ENCODE assay signal across 18 cellular contexts in the genomic region with DNA sequence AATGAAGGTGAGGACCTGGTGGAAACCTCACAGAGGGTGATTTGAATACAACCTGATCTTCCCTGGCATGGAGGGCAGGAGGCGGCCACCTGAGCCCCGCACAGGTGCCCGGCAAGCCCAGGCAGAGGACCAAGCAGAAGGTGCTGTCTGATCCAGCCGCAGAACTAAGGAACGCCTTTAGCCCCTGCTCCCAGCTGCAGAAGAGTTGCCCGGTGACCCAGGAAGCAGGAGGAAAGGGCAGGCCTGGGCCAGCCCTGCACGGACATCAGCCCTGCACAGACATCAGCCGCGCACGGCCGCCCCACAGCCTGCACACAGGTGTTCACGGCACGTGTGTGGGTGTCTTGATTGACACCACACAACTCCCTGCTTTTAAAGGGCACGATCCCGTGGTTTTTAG. TPM values are rescaled to one million over a fixed set of nuclear protein-coding genes. Genes with fewer than 3 reads are reported as not detected.
A peak's percentile ranks its signal among the peaks of the same experiment; 100 is the strongest.
DNase-seq lines count a peak whose midpoint lies in the region; ATAC-seq and TF ChIP-seq lines count a peak whose summit lies in the region.
"Had no signal": no experiment of that assay in that cellular context is flagged by ENCODE, and none has a peak within 500 bp of the region (broad histone marks: within the 10 kb centered on the region; RNA-seq: fewer than 3 reads in every experiment).

No MANE protein-coding gene starts in this region.

- no peaks in the 10 kb centered on the region for H3K27me3 Mint-ChIP-seq in activated CD4-positive, alpha-beta T cell treated with anti-CD3 and anti-CD28 coated beads, Interleukin-2, amount 10 ng/mL, durations not matched to agents 7 days and 5 days
- H3K27me3 Mint-ChIP-seq in CD4-positive, alpha-beta T cell = no peaks in the 10 kb centered on the region
- H3K27me3 Mint-ChIP-seq in naive thymus-derived CD8-positive, alpha-beta T cell = no peaks in the 10 kb centered on the region
- H3K27me3 Mint-ChIP-seq: stimulated activated memory B cell treated with anti-CD40 and anti-IgM and Interleukin-4, amounts not matched to agents 10 μg/mL and 1 μg/mL and 100 μg/mL, for 72 hours had no signal

- H3K27ac Mint-ChIP-seq in activated CD4-positive, alpha-beta T cell treated with anti-CD3 and anti-CD28 coated beads, Interleukin-2, amount 10 ng/mL, durations not matched to agents 7 days and 5 days = peak overlapping the region; percentile 9
- H3K27ac Mint-ChIP-seq in CD4-positive, alpha-beta T cell = peak overlapping the region; percentile 53
- peak overlapping the region in 8 of 10 donors; percentile 8 to 93 (median 74) for H3K27ac Mint-ChIP-seq in naive thymus-derived CD8-positive, alpha-beta T cell

- intact Hi-C loops in CD4-positive, alpha-beta T cell (cut with DNase I, micrococcal nuclease) = no loop called here
- intact Hi-C loops in body of pancreas (cut with DNase I) = no loop called here
- intact Hi-C loops in PC-3 (cut with micrococcal nuclease) = no loop called here

- H3K4me3 ChIP-seq in body of pancreas (no peak overlapping the region), PC-3 (ENCODE audit: low read length) (no peak overlapping the region)
- H3K4me3 ChIP-seq: BLaER1, GM12878, lung, tibial nerve had no signal

- DNase-seq in activated CD4-positive, alpha-beta T cell treated with anti-CD3 and anti-CD28 coated beads, Interleukin-2, amount 10 ng/mL, durations not matched to agents 7 days and 5 days = no peak
- DNase-seq in activated CD4-positive, alpha-beta T cell treated with anti-CD3 and anti-CD28 coated beads, Interleukin-2, amount 50 U/mL, for 4 hours = no peak
- DNase-seq in CD4-positive, alpha-beta T cell = no peak
- DNase-seq in body of pancreas (peak in 2 of 4 donors; percentile 8 to 48), PC-3 (no peak), NCI-H1694 (lab: John Stamatoyannopoulos, UW) (no peak), DMS153 (lab: John Stamatoyannopoulos, UW) (no peak)
- DNase-seq in naive thymus-derived CD8-positive, alpha-beta T cell = no peak
- DNase-seq: activated CD4-positive, alpha-beta T cell treated with anti-CD3 and anti-CD28 coated beads, Interleukin-2, amount 50 U/mL, for 48 hours; GF-D8; NCI-H2081 treated with DMSO at 0.1 percent for 48 hours; retina; stimulated activated CD4-positive, alpha-beta T cell treated with anti-CD3 and anti-CD28 coated beads, Interleukin-15, amount 100 ng/mL, for 24 hours had no signal

- peaks cover 48% of the 10 kb centered on the region for H3K9me3 Mint-ChIP-seq in activated CD4-positive, alpha-beta T cell treated with anti-CD3 and anti-CD28 coated beads, Interleukin-2, amount 10 ng/mL, durations not matched to agents 7 days and 5 days
- H3K9me3 Mint-ChIP-seq in CD4-positive, alpha-beta T cell = peaks cover 15% of the 10 kb centered on the region
- H3K9me3 Mint-ChIP-seq in naive thymus-derived CD8-positive, alpha-beta T cell = peaks cover 11 to 44% (median 27%) of the 10 kb centered on the region in 9 donors

- no peak overlapping the region for H3K4me2 ChIP-seq in PC-3 (ENCODE audit: low read length)
- H3K4me2 ChIP-seq: BLaER1 had no signal

- no peak for TF ChIP-seq CTCF in CD4-positive, alpha-beta T cell (IDR thresholded peaks at IDR 0.05)
- TF ChIP-seq CTCF in body of pancreas (IDR thresholded peaks at IDR 0.05) (no peak), PC-3 (conservative IDR thresholded peaks at IDR 0.05; ENCODE audit: low read depth, low read length) (no peak)

- no peak overlapping the region for H3K4me3 Mint-ChIP-seq in activated CD4-positive, alpha-beta T cell treated with anti-CD3 and anti-CD28 coated beads, Interleukin-2, amount 10 ng/mL, durations not matched to agents 7 days and 5 days
- H3K4me3 Mint-ChIP-seq in CD4-positive, alpha-beta T cell = no peak overlapping the region
- H3K4me3 Mint-ChIP-seq in naive thymus-derived CD8-positive, alpha-beta T cell = peak overlapping the region in 2 of 10 donors; percentile 4 to 34
- H3K4me3 Mint-ChIP-seq: stimulated activated memory B cell treated with anti-CD40 and anti-IgM and Interleukin-4, amounts not matched to agents 10 μg/mL and 1 μg/mL and 100 μg/mL, for 72 hours had no signal

- CTCF ChIA-PET in activated CD4-positive, alpha-beta T cell treated with anti-CD3 and anti-CD28 coated beads, Interleukin-2, amount 10 ng/mL, durations not matched to agents 7 days and 5 days (lab: Charles Lee) = interaction anchor here (0.8 kb wide), 1 partner anchor 20 kb away, joined by 3 read pairs; no protein-coding TSS in a partner anchor
- CTCF ChIA-PET in CD4-positive, alpha-beta T cell (lab: Charles Lee) = no interaction called here
- CTCF ChIA-PET in PC-3 (lab: Charles Lee) = no interaction called here

- no peak overlapping the region for H2AFZ ChIP-seq in PC-3 (ENCODE audit: low read length)

- H3K27me3 ChIP-seq in CD4-positive, alpha-beta T cell (ENCODE audit: control insufficient read depth, insufficient read depth, low read length) = no peaks in the 10 kb centered on the region
- no peaks in the 10 kb centered on the region for H3K27me3 ChIP-seq in body of pancreas
- H3K27me3 ChIP-seq in PC-3 (ENCODE audit: low read length) = no peaks in the 10 kb centered on the region
- H3K27me3 ChIP-seq: BLaER1, tibial nerve had no signal

- TF ChIP-seq POLR2A in body of pancreas (IDR thresholded peaks at IDR 0.05) = no peak

- POLR2A ChIA-PET in activated CD4-positive, alpha-beta T cell treated with anti-CD3 and anti-CD28 coated beads, Interleukin-2, amount 10 ng/mL, durations not matched to agents 7 days and 5 days (lab: Charles Lee) = no interaction called here
- POLR2A ChIA-PET in CD4-positive, alpha-beta T cell (lab: Charles Lee) = no interaction called here
- POLR2A ChIA-PET in naive thymus-derived CD8-positive, alpha-beta T cell (lab: Charles Lee) = no interaction called here
- POLR2A ChIA-PET in PC-3 (lab: Charles Lee; ENCODE audit: unreplicated experiment) = no interaction called here

- H3K27ac ChIP-seq in CD4-positive, alpha-beta T cell (ENCODE audit: low read depth, low read length) = no peak overlapping the region
- H3K27ac ChIP-seq in body of pancreas (peak overlapping the region in 3 of 4 donors; percentile 40 to 59 (median 48)), PC-3 (ENCODE audit: low read length) (no peak overlapping the region)
- H3K27ac ChIP-seq: BLaER1, tibial nerve had no signal

- no peaks in the 10 kb centered on the region for H3F3A ChIP-seq in PC-3 (ENCODE audit: low read length, unreplicated experiment)

- H3K4me1 ChIP-seq in body of pancreas (no peaks in the 10 kb centered on the region), PC-3 (ENCODE audit: insufficient read depth, low read length) (no peaks in the 10 kb centered on the region)
- H3K4me1 ChIP-seq: BLaER1, tibial nerve had no signal

- 45 to 83% methylated on average over 5 to 15 of the region's 15 CpGs for WGBS in body of pancreas, 2 donors

- BruUV-seq in PC-3 (replicated peaks; lab: Mats Ljungman, UMichigan) = no TSS peak

- H4K20me1 ChIP-seq in PC-3 (ENCODE audit: low read length) = no peaks in the 10 kb centered on the region

- peaks cover 55% of the 10 kb centered on the region for H3K36me3 Mint-ChIP-seq in activated CD4-positive, alpha-beta T cell treated with anti-CD3 and anti-CD28 coated beads, Interleukin-2, amount 10 ng/mL, durations not matched to agents 7 days and 5 days (ENCODE audit: low read depth)
- peaks cover 72% of the 10 kb centered on the region for H3K36me3 Mint-ChIP-seq in CD4-positive, alpha-beta T cell (ENCODE audit: low read depth)
- H3K36me3 Mint-ChIP-seq in naive thymus-derived CD8-positive, alpha-beta T cell = peaks cover 30 to 35% (median 35%) of the 10 kb centered on the region in 3 donors

- no peak overlapping the region for H3K9ac ChIP-seq in PC-3 (ENCODE audit: low read length)
- H3K9ac ChIP-seq: BLaER1 had no signal

- no peaks in the 10 kb centered on the region for H3K36me3 ChIP-seq in body of pancreas (replicated peaks in 1 of 2; ENCODE audit: insufficient read depth in 1 of 2, low read depth in 2 of 2)
- H3K36me3 ChIP-seq in PC-3 (ENCODE audit: low read depth, low read length) = no peaks in the 10 kb centered on the region

- H3K79me2 ChIP-seq in PC-3 (ENCODE audit: low read length) = no peaks in the 10 kb centered on the region

- H3K9me3 ChIP-seq in CD4-positive, alpha-beta T cell (ENCODE audit: control insufficient read depth, low read length) = peaks cover 28% of the 10 kb centered on the region
- H3K9me3 ChIP-seq in body of pancreas (peaks cover 0 to 3% (median 0%) of the 10 kb centered on the region in 3 donors), PC-3 (ENCODE audit: low read length) (no peaks in the 10 kb centered on the region)

- peaks cover 18% of the 10 kb centered on the region for H3K4me1 Mint-ChIP-seq in activated CD4-positive, alpha-beta T cell treated with anti-CD3 and anti-CD28 coated beads, Interleukin-2, amount 10 ng/mL, durations not matched to agents 7 days and 5 days
- peaks cover 46% of the 10 kb centered on the region for H3K4me1 Mint-ChIP-seq in CD4-positive, alpha-beta T cell (ENCODE audit: low read depth)
- peaks cover 27 to 62% (median 45%) of the 10 kb centered on the region in 4 donors for H3K4me1 Mint-ChIP-seq in naive thymus-derived CD8-positive, alpha-beta T cell

- H3K9me2 ChIP-seq in PC-3 (replicated peaks; ENCODE audit: low read length) = no peaks in the 10 kb centered on the region

- ATAC-seq in CD4-positive, alpha-beta T cell (ENCODE audit: poor library complexity) = peak; percentile 18
- peak; percentile 55 for ATAC-seq in body of pancreas
- no peak for ATAC-seq in naive thymus-derived CD8-positive, alpha-beta T cell
- ATAC-seq in PC-3 = no peak
- ATAC-seq: GM12878; stimulated activated memory B cell treated with anti-CD40 and anti-IgM and Interleukin-4, amounts not matched to agents 10 μg/mL and 1 μg/mL and 100 μg/mL, for 72 hours had no signal

RNA-seq across cellular contexts. Expression of a gene that starts 43.1 kb away (rescaled TPM):
- total RNA-seq in activated CD4-positive, alpha-beta T cell treated with anti-CD3 and anti-CD28 coated beads, Interleukin-2, amount 10 ng/mL, durations not matched to agents 7 days and 5 days = 100 to 1,000 TPM; 114 to 115 TPM
- 100 to 1,000 TPM; 181 to 184 TPM for total RNA-seq in CD4-positive, alpha-beta T cell
- total RNA-seq in body of pancreas (10 to 100 TPM; 10.2 to 19.2 TPM), PC-3 (2014; rRNA removed) (9.1 and 9.4 TPM in 2 replicates)
- 100 to 1,000 TPM; 194 to 196 TPM for total RNA-seq in naive thymus-derived CD8-positive, alpha-beta T cell
- 100 to 1,000 TPM in 2 of 3 donors, 10 to 100 TPM in 1; 62.2 to 169 (median 105) TPM for polyA plus RNA-seq in naive thymus-derived CD8-positive, alpha-beta T cell

Comparison
In these comparisons a context has a peak if more than half of its experiments do, and no peak if none do; other contexts are left out.
1. H3K27ac Mint-ChIP-seq: peak in every context shown above with its lines; median percentile 74 in naive thymus-derived CD8-positive, alpha-beta T cell; 53 in CD4-positive, alpha-beta T cell; 9 in activated CD4-positive, alpha-beta T cell treated with anti-CD3 and anti-CD28 coated beads, Interleukin-2, amount 10 ng/mL, durations not matched to agents 7 days and 5 days.
2. ATAC-seq: peak in CD4-positive, alpha-beta T cell (single experiment) and body of pancreas (single experiment); none in naive thymus-derived CD8-positive, alpha-beta T cell (0 of 2) and PC-3 (single experiment).
3. H3K27ac ChIP-seq: peak in body of pancreas (3 of 4); none in CD4-positive, alpha-beta T cell (single experiment) and PC-3 (single experiment).
4. RNA of a gene that starts 43.1 kb away (total RNA-seq): 194 to 196 TPM in naive thymus-derived CD8-positive, alpha-beta T cell, 181 to 184 TPM in CD4-positive, alpha-beta T cell and 114 to 115 TPM in activated CD4-positive, alpha-beta T cell treated with anti-CD3 and anti-CD28 coated beads, Interleukin-2, amount 10 ng/mL, durations not matched to agents 7 days and 5 days; 10.2 to 19.2 TPM in body of pancreas and 9.1 to 9.4 TPM in PC-3; every median in the first group is over 4 times any median in the second.